In the genomic region with DNA sequence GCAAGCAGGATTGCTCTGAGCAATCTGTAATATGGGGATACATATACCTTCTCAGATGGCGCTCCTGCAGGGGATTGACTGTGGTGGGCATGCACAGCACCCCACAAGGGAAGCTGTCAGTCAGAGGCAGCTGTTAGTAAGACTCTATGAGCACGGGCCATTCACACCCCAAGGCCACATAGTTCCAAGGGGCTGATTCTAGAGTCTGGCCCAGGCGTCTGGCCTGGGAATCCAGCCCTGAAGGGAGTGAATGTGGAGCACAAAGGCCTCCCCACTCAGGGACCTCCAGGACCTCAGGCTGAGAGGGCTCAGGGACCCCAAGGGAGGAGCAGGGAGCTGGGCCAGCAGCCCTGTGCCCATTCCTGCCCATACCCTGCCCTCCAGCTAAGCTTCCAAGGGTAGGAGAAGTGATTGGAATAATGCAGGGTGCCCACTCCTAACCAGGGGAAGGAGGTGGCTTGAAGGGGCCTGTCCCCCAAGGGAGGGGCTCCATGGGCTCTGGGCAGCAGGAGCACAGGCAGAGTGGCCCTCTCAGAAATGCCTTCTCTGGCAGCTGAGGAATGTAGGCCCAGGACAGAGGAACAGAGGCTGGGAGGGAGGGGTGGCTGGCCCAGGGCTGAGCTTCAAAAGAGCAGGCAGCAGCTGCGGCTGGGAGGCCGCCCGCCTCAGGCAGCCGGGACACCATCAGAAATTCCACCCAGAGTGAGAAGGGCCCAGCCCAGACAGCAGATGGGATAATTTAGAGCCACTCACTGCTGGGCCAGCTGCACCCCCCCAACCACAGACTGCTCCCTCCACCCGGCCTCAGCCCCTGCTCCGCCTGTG, we compare ENCODE assay signal across 10 cellular contexts. TPM values are rescaled to one million over a fixed set of nuclear protein-coding genes. Genes with fewer than 3 reads are reported as not detected.
DNase-seq lines count a peak whose midpoint lies in the region; ATAC-seq and TF ChIP-seq lines count a peak whose summit lies in the region.
"Had no signal": no experiment of that assay in that cellular context is flagged by ENCODE, and none has a peak within 500 bp of the region (broad histone marks: within the 10 kb centered on the region; RNA-seq: fewer than 3 reads in every experiment).

No MANE protein-coding gene starts in this region.

- no peaks in the 10 kb centered on the region for H3K9me3 ChIP-seq in heart left ventricle

- H3K4me3 ChIP-seq in heart left ventricle, result no peak overlapping the region

- H3K4me1 ChIP-seq in heart left ventricle, result peaks cover 16 to 91% (median 80%) of the 10 kb centered on the region in 12 donors

- no peak for TF ChIP-seq CTCF in heart left ventricle (IDR thresholded peaks at IDR 0.05)

- TF ChIP-seq POLR2A in heart left ventricle (IDR thresholded peaks at IDR 0.05), result no peak

- H3K27me3 ChIP-seq in heart left ventricle, result no peaks in the 10 kb centered on the region

- ATAC-seq in heart left ventricle (peak; percentile 77 to 83 (median 80)), HG03354 (IDR thresholded peaks at IDR 0.05; ENCODE audit: poor library complexity, severe bottlenecking, unreplicated experiment) (no peak)
- ATAC-seq: activated T-cell treated with anti-CD3 and anti-CD28 coated beads, Interleukin-2, amount 50 U/mL, for 72 hours had no signal

- peak; percentile 97 for DNase-seq in DMS 273 (lab: John Stamatoyannopoulos, UW; ENCODE audit: unreplicated experiment)
- DNase-seq in SW480 (ENCODE audit: low spot score), result peak; percentile 83
- DNase-seq in heart left ventricle, result peak; percentile 77 to 92 (median 79)
- peak; percentile 88 for DNase-seq in posterior vena cava (ENCODE audit: low spot score)
- DNase-seq in SKM-1 treated with dmso at 0.1 percent for 144 hours (lab: John Stamatoyannopoulos, UW; ENCODE audit: unreplicated experiment), result no peak
- DNase-seq in KBM-7, result no peak
- DNase-seq in CD1c-positive myeloid dendritic cell (ENCODE audit: extremely low spot score), result no peak
- DNase-seq: activated T-cell treated with anti-CD3 and anti-CD28 coated beads, Interleukin-2, amount 50 U/mL, for 72 hours had no signal

- WGBS in heart left ventricle, 4 donors, result 41 to 57% (median 42%) methylated on average over 8 to 9 of the region's 9 CpGs

- in situ Hi-C loops in KBM-7 (cut with MboI; ENCODE audit: low pct_unique_long_range_greater_than_20kb, low sequenced_read_pairs), result no loop called here

- H3K36me3 ChIP-seq in heart left ventricle, result no peaks in the 10 kb centered on the region

- peak overlapping the region; percentile 76 to 99 (median 93) for H3K27ac ChIP-seq in heart left ventricle

- intact Hi-C loops in heart left ventricle (cut with DNase I), result no loop called here
- intact Hi-C loops in posterior vena cava (cut with DNase I), result loop anchor here in 1 of 2 donors (10.0 kb wide), 1 partner anchor 56 kb away; the partner anchor contains the start of gene CUEDC1

RNA-seq across cellular contexts. Expression of gene MRPS23, which starts 48.9 kb away (rescaled TPM):
- 10 to 100 TPM; 44.6 to 99.3 (median 71.8) TPM for total RNA-seq in heart left ventricle
- 100 to 1,000 TPM in 1 of 2 donors, 10 to 100 TPM in 1; 23.9 to 207 TPM for polyA plus RNA-seq in heart left ventricle
- 10 to 100 TPM; 25.2 to 26.5 TPM for total RNA-seq in posterior vena cava

RNA-seq across cellular contexts. Expression of gene CUEDC1, which starts 56.5 kb away (rescaled TPM):
- total RNA-seq in heart left ventricle (10 to 100 TPM; 37.6 to 68.5 (median 42.8) TPM), posterior vena cava (10 to 100 TPM; 42.3 to 43.6 TPM)
- 10 to 100 TPM; 29.6 to 39.9 TPM for polyA plus RNA-seq in heart left ventricle
- polyA plus RNA-seq: IgD-negative memory B cell had no signal

Comparison
In these comparisons a context has a peak if more than half of its experiments do, and no peak if none do; other contexts are left out.
1. DNase-seq: peak in DMS 273 (single experiment), SW480 (single experiment), heart left ventricle (5 of 5) and posterior vena cava (single experiment); none in SKM-1 treated with dmso at 0.1 percent for 144 hours (single experiment), KBM-7 (single experiment) and CD1c-positive myeloid dendritic cell (single experiment).